Comparison of ENCODE assay signal across 9 cellular contexts in the genomic region with DNA sequence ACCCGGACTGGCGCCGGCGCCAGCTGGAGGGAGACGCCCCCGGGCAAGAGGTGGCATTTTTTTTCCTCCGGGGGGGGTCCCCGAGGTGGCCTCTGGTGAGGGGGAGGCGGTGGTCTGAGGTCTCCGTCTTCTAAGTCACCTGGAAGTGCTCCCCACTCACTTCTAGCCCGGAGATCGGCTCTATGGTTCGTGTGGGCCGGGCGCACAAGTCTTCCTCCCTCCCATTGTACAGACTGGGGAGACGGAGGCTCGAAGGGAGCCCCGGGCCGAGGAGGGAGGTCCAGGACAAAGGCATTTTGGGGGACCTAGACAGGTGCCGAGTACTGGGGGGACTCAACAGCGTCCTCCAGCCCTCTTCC. TPM values are rescaled to one million over a fixed set of nuclear protein-coding genes. Genes with fewer than 3 reads are reported as not detected.
DNase-seq lines count a peak whose midpoint lies in the region; ATAC-seq and TF ChIP-seq lines count a peak whose summit lies in the region.
"Had no signal": no experiment of that assay in that cellular context is flagged by ENCODE, and none has a peak within 500 bp of the region (broad histone marks: within the 10 kb centered on the region; RNA-seq: fewer than 3 reads in every experiment).

No MANE protein-coding gene starts in this region.

- no peak for ATAC-seq in central memory CD8-positive, alpha-beta T cell (replicated peaks; ENCODE audit: extremely low read depth, poor library complexity, severe bottlenecking)
- ATAC-seq in natural killer cell treated with Interleukin-12 subunit alpha and Interleukin-12 subunit beta and Interleukin-15 and Interleukin-18, amount 100 ng/mL, for 72 hours, result no peak
- ATAC-seq in omental fat pad (ENCODE audit: low FRiP score), result no peak

- DNase-seq in CMK (ENCODE audit: low read depth) (peak; percentile 66), LoVo (ENCODE audit: low spot score) (peak; percentile 31), NCI-H2029 (lab: John Stamatoyannopoulos, UW) (no peak), MV-4-11 (lab: John Stamatoyannopoulos, UW) (no peak), omental fat pad (ENCODE audit: low spot score) (no peak), activated gamma-delta T cell (lab: John Stamatoyannopoulos, UW) (no peak)
- no peak for DNase-seq in central memory CD8-positive, alpha-beta T cell (ENCODE audit: low spot score in 2 of 2)
- peak; percentile 50 for DNase-seq in natural killer cell treated with Interleukin-12 subunit alpha and Interleukin-12 subunit beta and Interleukin-15 and Interleukin-18, amount 100 ng/mL, for 72 hours (ENCODE audit: low spot score)

- H3K4me3 Mint-ChIP-seq in central memory CD8-positive, alpha-beta T cell, result peak overlapping the region; percentile 67
- peak overlapping the region; percentile 48 for H3K4me3 Mint-ChIP-seq in natural killer cell treated with Interleukin-12 subunit alpha and Interleukin-12 subunit beta and Interleukin-15 and Interleukin-18, amount 100 ng/mL, for 72 hours

- H3K27me3 Mint-ChIP-seq in central memory CD8-positive, alpha-beta T cell, result peaks cover 80% of the 10 kb centered on the region
- peaks cover 35 to 43% of the 10 kb centered on the region in 2 donors for H3K27me3 Mint-ChIP-seq in natural killer cell treated with Interleukin-12 subunit alpha and Interleukin-12 subunit beta and Interleukin-15 and Interleukin-18, amount 100 ng/mL, for 72 hours

- peaks cover 19% of the 10 kb centered on the region for H3K36me3 Mint-ChIP-seq in central memory CD8-positive, alpha-beta T cell (ENCODE audit: insufficient read depth)
- no peaks in the 10 kb centered on the region for H3K36me3 Mint-ChIP-seq in natural killer cell treated with Interleukin-12 subunit alpha and Interleukin-12 subunit beta and Interleukin-15 and Interleukin-18, amount 100 ng/mL, for 72 hours

- TF ChIP-seq CTCF in omental fat pad (IDR thresholded peaks at IDR 0.05), result no peak

- H3K27ac Mint-ChIP-seq in central memory CD8-positive, alpha-beta T cell (ENCODE audit: low read depth), result no peak overlapping the region
- H3K27ac Mint-ChIP-seq in natural killer cell treated with Interleukin-12 subunit alpha and Interleukin-12 subunit beta and Interleukin-15 and Interleukin-18, amount 100 ng/mL, for 72 hours, result no peak overlapping the region

- H3K9me3 Mint-ChIP-seq in central memory CD8-positive, alpha-beta T cell, result no peaks in the 10 kb centered on the region
- H3K9me3 Mint-ChIP-seq in natural killer cell treated with Interleukin-12 subunit alpha and Interleukin-12 subunit beta and Interleukin-15 and Interleukin-18, amount 100 ng/mL, for 72 hours, result no peaks in the 10 kb centered on the region

- peaks cover 16% of the 10 kb centered on the region for H3K4me1 Mint-ChIP-seq in central memory CD8-positive, alpha-beta T cell
- H3K4me1 Mint-ChIP-seq in natural killer cell treated with Interleukin-12 subunit alpha and Interleukin-12 subunit beta and Interleukin-15 and Interleukin-18, amount 100 ng/mL, for 72 hours (ENCODE audit: low read depth in 2 of 2), result peaks cover 5 to 6% of the 10 kb centered on the region in 2 donors

RNA-seq across cellular contexts. Expression of a gene that starts 4.4 kb away (rescaled TPM):
- 10 to 100 TPM in 1 of 2 donors, 1 to 10 TPM in 1; 1.6 to 72.7 TPM for total RNA-seq in natural killer cell treated with Interleukin-12 subunit alpha and Interleukin-12 subunit beta and Interleukin-15 and Interleukin-18, amount 100 ng/mL, for 72 hours
- total RNA-seq in omental fat pad, result 10 to 100 TPM in 2 of 4 donors, 1 to 10 TPM in 2; 4.2 to 32.5 (median 9.0) TPM

RNA-seq across cellular contexts. Expression of a gene that starts 21.9 kb away (rescaled TPM):
- not detected for total RNA-seq in natural killer cell treated with Interleukin-12 subunit alpha and Interleukin-12 subunit beta and Interleukin-15 and Interleukin-18, amount 100 ng/mL, for 72 hours
- not detected for total RNA-seq in omental fat pad
- total RNA-seq: subcutaneous adipose tissue had no signal

Comparison
In these comparisons a context has a peak if more than half of its experiments do, and no peak if none do; other contexts are left out.
1. DNase-seq: peak in CMK (single experiment), LoVo (single experiment) and natural killer cell treated with Interleukin-12 subunit alpha and Interleukin-12 subunit beta and Interleukin-15 and Interleukin-18, amount 100 ng/mL, for 72 hours (single experiment); none in central memory CD8-positive, alpha-beta T cell (0 of 2), NCI-H2029 (single experiment), MV-4-11 (single experiment), omental fat pad (single experiment) and activated gamma-delta T cell (single experiment).